ENCODE assay signal across 22 cellular contexts in genomic region chr16:80029706-80030481, GRCh38.
"Had no signal": no experiment of that assay in that cellular context is flagged by ENCODE, and none has a peak within 500 bp of the region (broad histone marks: within the 10 kb centered on the region; RNA-seq: fewer than 3 reads in every experiment).

No MANE protein-coding gene starts in this region.

- H3K27me3 Mint-ChIP-seq: activated naive CD8-positive, alpha-beta T cell treated with anti-CD3 and anti-CD28 coated beads, Interleukin-2, amount 10 ng/mL, durations not matched to agents 7 days and 5 days had no signal

- H3K27ac Mint-ChIP-seq: activated CD4-positive, alpha-beta memory T cell treated with anti-CD3 and anti-CD28 coated beads for 36 hours; activated naive CD4-positive, alpha-beta T cell treated with anti-CD3 and anti-CD28 coated beads for 36 hours; activated naive CD8-positive, alpha-beta T cell treated with anti-CD3 and anti-CD28 coated beads, Interleukin-2, amount 10 ng/mL, durations not matched to agents 7 days and 5 days; naive B cell; T-helper 17 cell had no signal

- ATAC-seq: T-helper 17 cell had no signal

- H3K4me3 ChIP-seq: spleen, testis, vagina had no signal

- H3K36me3 Mint-ChIP-seq: activated CD4-positive, alpha-beta memory T cell treated with anti-CD3 and anti-CD28 coated beads for 36 hours; activated naive CD8-positive, alpha-beta T cell treated with anti-CD3 and anti-CD28 coated beads, Interleukin-2, amount 10 ng/mL, durations not matched to agents 7 days and 5 days; immature natural killer cell had no signal

- H3K9me3 Mint-ChIP-seq: activated naive CD8-positive, alpha-beta T cell treated with anti-CD3 and anti-CD28 coated beads, Interleukin-2, amount 10 ng/mL, durations not matched to agents 7 days and 5 days had no signal

- H3K4me1 ChIP-seq: testis had no signal

- DNase-seq: activated CD4-positive, alpha-beta memory T cell treated with anti-CD3 and anti-CD28 coated beads for 36 hours; activated CD4-positive, alpha-beta T cell treated with anti-CD3 and anti-CD28 coated beads for 48 hours; activated CD4-positive, CD25-positive, alpha-beta regulatory T cell; activated effector memory CD4-positive, alpha-beta T cell treated with Interleukin-2 at 50 U/mL for 16 hours; activated naive CD4-positive, alpha-beta T cell treated with anti-CD3 and anti-CD28 coated beads for 36 hours; activated naive CD8-positive, alpha-beta T cell treated with anti-CD3 and anti-CD28 coated beads, Interleukin-2, amount 10 ng/mL, durations not matched to agents 7 days and 5 days; activated T-cell treated with anti-CD3 and anti-CD28 coated beads, Interleukin-2, amount 50 U/mL, for 48 hours; amniotic stem cell; caudate nucleus; dermis blood vessel endothelial cell; effector CD8-positive, alpha-beta T cell; foreskin fibroblast; immature natural killer cell; naive B cell; spleen; stimulated activated CD4-positive, alpha-beta T cell treated with anti-CD3 and anti-CD28 coated beads, Interleukin-4, amount 100 ng/mL, for 1 hour; stimulated activated naive CD4-positive, alpha-beta T cell; SW 1271; T-helper 17 cell; testis; trophoblast cell had no signal

- H3K36me3 ChIP-seq: spleen, vagina had no signal

- H3K9me3 ChIP-seq: testis, vagina had no signal

- H3K4me3 Mint-ChIP-seq: activated CD4-positive, alpha-beta memory T cell treated with anti-CD3 and anti-CD28 coated beads for 36 hours; activated naive CD4-positive, alpha-beta T cell treated with anti-CD3 and anti-CD28 coated beads for 36 hours; activated naive CD8-positive, alpha-beta T cell treated with anti-CD3 and anti-CD28 coated beads, Interleukin-2, amount 10 ng/mL, durations not matched to agents 7 days and 5 days; immature natural killer cell; T-helper 17 cell had no signal

- H3K27me3 ChIP-seq: testis, vagina had no signal

- H3K27ac ChIP-seq: spleen, testis, vagina had no signal
